Comparison of ENCODE assay signal across 3 cellular contexts in genomic region chr10:8280946-8281345, GRCh38.
"Had no signal": no experiment of that assay in that cellular context is flagged by ENCODE, and none has a peak within 500 bp of the region (broad histone marks: within the 10 kb centered on the region; RNA-seq: fewer than 3 reads in every experiment).

No MANE protein-coding gene starts in this region.

- ATAC-seq: GM12878 had no signal

- DNase-seq: GDM1, GF-D8 had no signal

- H3K4me3 ChIP-seq: GM12878 had no signal
